In the genomic region with DNA sequence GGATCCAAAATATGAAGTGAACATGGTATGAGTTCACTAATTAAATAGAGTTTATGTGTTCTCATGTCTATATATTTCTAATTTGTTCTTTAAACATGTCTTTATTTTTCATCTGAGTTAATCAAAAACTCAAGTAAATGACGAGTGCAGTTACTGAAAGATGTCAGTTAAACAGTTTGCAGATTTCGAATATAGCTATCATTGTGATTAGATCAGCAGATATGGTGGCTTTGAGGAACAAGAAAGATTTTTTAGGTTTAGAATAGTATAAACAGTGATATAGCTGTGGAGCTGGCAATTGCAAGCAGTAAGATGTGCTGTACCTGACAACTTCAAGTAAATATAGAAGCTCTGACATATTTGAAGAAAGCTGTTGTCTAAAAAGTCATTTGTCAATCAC, we compare ENCODE assay signal across 20 cellular contexts. TPM values are rescaled to one million over a fixed set of nuclear protein-coding genes. Genes with fewer than 3 reads are reported as not detected.
DNase-seq lines count a peak whose midpoint lies in the region; ATAC-seq, FAIRE-seq and TF ChIP-seq lines count a peak whose summit lies in the region.
"Had no signal": no experiment of that assay in that cellular context is flagged by ENCODE, and none has a peak within 500 bp of the region (broad histone marks: within the 10 kb centered on the region; RNA-seq: fewer than 3 reads in every experiment).

No MANE protein-coding gene starts in this region.

- no peak overlapping the region for H3K27ac ChIP-seq in HepG2 (ENCODE audit: extremely low read length, insufficient read depth, low read length)
- H3K27ac ChIP-seq in right lobe of liver = no peak overlapping the region
- no peak overlapping the region for H3K27ac ChIP-seq in neural cell (ENCODE audit: low read length)
- no peak overlapping the region for H3K27ac ChIP-seq in SK-N-SH (ENCODE audit: low read depth in 2 of 2, low read length in 1 of 2)
- H3K27ac ChIP-seq: 22Rv1 had no signal

- H3K36me3 Mint-ChIP-seq in activated B cell treated with CpG ODN at 0.5 μM for 24 hours (ENCODE audit: low read depth) = peaks cover 68% of the 10 kb centered on the region

- H2AFZ ChIP-seq in HepG2 (ENCODE audit: low read length) (no peak overlapping the region), neural cell (ENCODE audit: low read depth, low read length) (no peak overlapping the region), SK-N-SH (ENCODE audit: low read depth) (no peak overlapping the region)
- H2AFZ ChIP-seq: GM23338 had no signal

- H3K9me2 ChIP-seq in neural cell (ENCODE audit: insufficient read depth, low read length) (no peaks in the 10 kb centered on the region), SK-N-SH (no peaks in the 10 kb centered on the region)

- ATAC-seq in HepG2 (no peak), right lobe of liver (no peak), activated B cell treated with CpG ODN at 0.5 μM for 24 hours (ENCODE audit: low read depth) (no peak), GM21526 (IDR thresholded peaks at IDR 0.05; ENCODE audit: low FRiP score, unreplicated experiment) (no peak)
- ATAC-seq: GM23338, HCT116 had no signal

- peaks cover 14% of the 10 kb centered on the region for H3K4me1 Mint-ChIP-seq in activated B cell treated with CpG ODN at 0.5 μM for 24 hours

- no peaks in the 10 kb centered on the region for H3K79me2 ChIP-seq in HepG2 (ENCODE audit: insufficient read depth, low read length)
- H3K79me2 ChIP-seq in neural cell (replicated peaks; ENCODE audit: insufficient read depth, low read length) = no peaks in the 10 kb centered on the region
- no peaks in the 10 kb centered on the region for H3K79me2 ChIP-seq in SK-N-SH (ENCODE audit: insufficient read depth)

- TF ChIP-seq POLR2A in HepG2 (IDR thresholded peaks at IDR 0.05; ENCODE audit: insufficient read depth in 1 of 2, low read depth in 2 of 2, low read length in 2 of 2) (no peak), right lobe of liver (IDR thresholded peaks at IDR 0.05) (no peak)

- BruUV-seq in HepG2 (replicated peaks; lab: Mats Ljungman, UMichigan) = no TSS peak

- H3K4me2 ChIP-seq in HepG2 (ENCODE audit: low read depth, low read length) = no peak overlapping the region
- H3K4me2 ChIP-seq in neural cell (ENCODE audit: low read length) = peak overlapping the region; percentile 7
- H3K4me2 ChIP-seq in SK-N-SH = no peak overlapping the region
- H3K4me2 ChIP-seq: GM23338 had no signal

- H3K27me3 Mint-ChIP-seq in activated B cell treated with CpG ODN at 0.5 μM for 24 hours = no peaks in the 10 kb centered on the region
- H3K27me3 Mint-ChIP-seq: CD4-positive, alpha-beta memory T cell had no signal

- TF ChIP-seq EP300 in HepG2 (IDR thresholded peaks at IDR 0.05; ENCODE audit: low read depth in 2 of 2, low read length in 2 of 2) (no peak), HepG2 (CRISPR knock-in tag; IDR thresholded peaks at IDR 0.05; ENCODE audit: borderline replicate concordance) (no peak), neural cell (conservative IDR thresholded peaks at IDR 0.05; ENCODE audit: poor library complexity, severe bottlenecking) (peak; percentile 49), SK-N-SH (IDR thresholded peaks at IDR 0.05; ENCODE audit: borderline replicate concordance in 1 of 2, low read depth in 1 of 2, low read length in 1 of 2) (no peak)

- H3K9me3 ChIP-seq in HepG2 (ENCODE audit: low read length) (no peaks in the 10 kb centered on the region), right lobe of liver (no peaks in the 10 kb centered on the region), neural cell (ENCODE audit: low read length) (no peaks in the 10 kb centered on the region), SK-N-SH (no peaks in the 10 kb centered on the region)
- H3K9me3 ChIP-seq: Caco-2 had no signal

- TF ChIP-seq RAD21 in HepG2 (CRISPR knock-in tag; IDR thresholded peaks at IDR 0.05) (no peak), neural cell (conservative IDR thresholded peaks at IDR 0.05) (no peak), SK-N-SH (IDR thresholded peaks at IDR 0.05; ENCODE audit: low read length) (no peak)

- peak overlapping the region; percentile 7 for H3K27ac Mint-ChIP-seq in activated B cell treated with CpG ODN at 0.5 μM for 24 hours
- H3K27ac Mint-ChIP-seq: GM23338, H9 had no signal

- CTCF ChIA-PET in HepG2 (lab: Yijun Ruan, JAX; ENCODE audit: low intra/inter-chr PET ratio, low total read pairs) = no interaction called here
- CTCF ChIA-PET in activated B cell treated with CpG ODN at 0.5 μM for 24 hours (lab: Charles Lee) = interaction anchor here (1.2 kb wide), 1 partner anchor 13 kb away, joined by 3 read pairs; no protein-coding TSS in a partner anchor
- CTCF ChIA-PET in SK-N-SH (lab: Yijun Ruan, JAX) = interaction anchor here (0.7 to 1.1 kb wide), 2 partner anchors 11 to 53 kb away, joined by 3 read pairs; no protein-coding TSS in a partner anchor

- TF ChIP-seq CTCF in HepG2 (CRISPR knock-in tag; IDR thresholded peaks at IDR 0.05) (no peak), right lobe of liver (IDR thresholded peaks at IDR 0.05) (no peak), activated B cell treated with CpG ODN at 0.5 μM for 24 hours (IDR thresholded peaks at IDR 0.05) (no peak), neural cell (IDR thresholded peaks at IDR 0.05; ENCODE audit: poor library complexity, severe bottlenecking) (no peak), SK-N-SH (IDR thresholded peaks at IDR 0.05) (no peak)

- peaks cover 9 to 48% of the 10 kb centered on the region in 2 experiments for H3K36me3 ChIP-seq in HepG2 (replicated peaks in 1 of 2; ENCODE audit: control insufficient read depth in 1 of 2, insufficient read depth in 2 of 2, low read length in 2 of 2)
- peaks cover 0 to 10% (median 3%) of the 10 kb centered on the region in 4 donors for H3K36me3 ChIP-seq in right lobe of liver
- peaks cover 6% of the 10 kb centered on the region for H3K36me3 ChIP-seq in neural cell (ENCODE audit: insufficient read depth, low read length)
- peaks cover 39% of the 10 kb centered on the region in 2 experiments for H3K36me3 ChIP-seq in SK-N-SH (replicated peaks in 1 of 2; ENCODE audit: control insufficient read depth in 1 of 2, insufficient read depth in 2 of 2, low read length in 1 of 2)

- no peak overlapping the region for H3K4me3 Mint-ChIP-seq in activated B cell treated with CpG ODN at 0.5 μM for 24 hours
- H3K4me3 Mint-ChIP-seq: CD4-positive, alpha-beta memory T cell; GM23338; H9 had no signal

- no peaks in the 10 kb centered on the region for H3F3A ChIP-seq in neural cell (ENCODE audit: insufficient read depth, low read length, poor library complexity, severe bottlenecking)
- peaks cover 7% of the 10 kb centered on the region for H3F3A ChIP-seq in SK-N-SH (replicated peaks; ENCODE audit: insufficient read depth)

- WGBS in HepG2 (ENCODE audit: low lambda C conversion rate) = 98% methylated on average over 2 of the region's 2 CpGs
- WGBS in right lobe of liver (ENCODE audit: insufficient coverage, low coverage, low lambda C conversion rate, missing lambda C conversion rate) = 57% methylated on average over 2 of the region's 2 CpGs
- 96% methylated on average over 2 of the region's 2 CpGs for WGBS in SK-N-SH (ENCODE audit: low lambda C conversion rate)

- H3K27me3 ChIP-seq in HepG2 (ENCODE audit: control insufficient read depth in 1 of 2, insufficient read depth in 2 of 2, low read length in 2 of 2) (no peaks in the 10 kb centered on the region), right lobe of liver (no peaks in the 10 kb centered on the region), neural cell (ENCODE audit: insufficient read depth, low read depth, low read length) (no peaks in the 10 kb centered on the region), SK-N-SH (ENCODE audit: insufficient read depth) (no peaks in the 10 kb centered on the region)

- FAIRE-seq in HepG2 (lab: Jason Lieb, UNC) = no peak
- FAIRE-seq in G401.6 (lab: Jason Lieb, UNC) = peak; percentile 40
- FAIRE-seq: GM12892 had no signal

- H4K20me1 ChIP-seq in HepG2 (ENCODE audit: insufficient read depth, low read length) (0 out of 2 replicates have a peak, but pooled peaks cover 4% of the 10 kb centered on the region), neural cell (ENCODE audit: insufficient read depth) (no peaks in the 10 kb centered on the region), SK-N-SH (ENCODE audit: insufficient read depth) (no peaks in the 10 kb centered on the region; the same call in 1 of the 2 replicates)

- no peak overlapping the region for H3K9ac ChIP-seq in HepG2 (ENCODE audit: insufficient read depth, low read depth, low read length)
- H3K9ac ChIP-seq in neural cell (ENCODE audit: low read length) = no peak overlapping the region
- H3K9ac ChIP-seq in SK-N-SH = no peak overlapping the region

- H3K4me3 ChIP-seq in HepG2 (replicated peaks in 1 of 3; ENCODE audit: insufficient read depth in 1 of 3, low read depth in 2 of 3, low read length in 3 of 3) (no peak overlapping the region), right lobe of liver (no peak overlapping the region), neural cell (ENCODE audit: low read length) (no peak overlapping the region), SK-N-SH (ENCODE audit: low read depth in 2 of 2, low read length in 1 of 2) (no peak overlapping the region)
- H3K4me3 ChIP-seq: GM23338 had no signal

- no peak for DNase-seq in HepG2 (ENCODE audit: low spot score)
- DNase-seq in right lobe of liver = no peak
- no peak for DNase-seq in activated B cell treated with CpG ODN at 0.5 μM for 24 hours
- no peak for DNase-seq in NCI-H2107 treated with DMSO at 0.1 percent for 48 hours (lab: John Stamatoyannopoulos, UW; ENCODE audit: unreplicated experiment)
- DNase-seq in SK-N-SH = no peak
- DNase-seq: ACHN; AML-193; C1 segment of cervical spinal cord; Caco-2; CD4-positive, alpha-beta memory T cell; DMS 273 treated with DMSO at 0.1 percent for 48 hours; DMS79; H9 had no signal

- no peaks in the 10 kb centered on the region for H3K9me3 Mint-ChIP-seq in activated B cell treated with CpG ODN at 0.5 μM for 24 hours
- H3K9me3 Mint-ChIP-seq: CD4-positive, alpha-beta memory T cell; H9 had no signal

- in situ Hi-C loops in HepG2 (cut with HindIII; ENCODE audit: extremely low pct_ligation_motif_present, low pct_unique_long_range_greater_than_20kb) = no loop called here

- intact Hi-C loops in HepG2 (cut with micrococcal nuclease; ENCODE audit: unreplicated experiment) = no loop called here
- intact Hi-C loops in right lobe of liver (cut with DNase I) = no loop called here
- intact Hi-C loops in activated B cell treated with CpG ODN at 0.5 μM for 24 hours (cut with micrococcal nuclease) = loop anchor here (2.0 to 5.0 kb wide), 3 partner anchors 13 to 33 kb away; no protein-coding TSS in a partner anchor

- no peaks in the 10 kb centered on the region for H3K4me1 ChIP-seq in HepG2 (ENCODE audit: insufficient read depth, low read length)
- H3K4me1 ChIP-seq in right lobe of liver = no peaks in the 10 kb centered on the region
- H3K4me1 ChIP-seq in SK-N-SH (ENCODE audit: control insufficient read depth in 1 of 2, insufficient read depth in 2 of 2, low read depth in 1 of 2, low read length in 1 of 2) = peaks cover 0 to 12% of the 10 kb centered on the region in 2 experiments; a peak in 1 of 4 replicates
- H3K4me1 ChIP-seq: Caco-2 had no signal

- POLR2A ChIA-PET in HepG2 (lab: Yijun Ruan, JAX) = no interaction called here
- POLR2A ChIA-PET in activated B cell treated with CpG ODN at 0.5 μM for 24 hours (lab: Charles Lee) = no interaction called here
- POLR2A ChIA-PET in SK-N-SH (lab: Yijun Ruan, JAX) = no interaction called here

RNA-seq across cellular contexts. Expression of a gene that starts 49.7 kb away (rescaled TPM):
- total RNA-seq in HepG2 (2016; rRNA removed; fragmentation: Illumina TruSeq; extraction: Trizol) = 96.0 and 96.1 TPM in 2 replicates
- 65.4 and 82.9 TPM in 2 replicates for total RNA-seq in HepG2 (2016; cell fraction: cytosol; rRNA removed; fragmentation: Illumina TruSeq; extraction: Trizol; ENCODE audit: low read depth)
- 99.7 and 101 TPM in 2 replicates for total RNA-seq in HepG2 (2016; cell fraction: insoluble cytoplasmic fraction; rRNA removed; fragmentation: Illumina TruSeq; extraction: Trizol)
- 65.8 and 69.1 TPM in 2 replicates for total RNA-seq in HepG2 (2016; cell fraction: membrane; rRNA removed; fragmentation: Illumina TruSeq; extraction: Trizol)
- 205 and 214 TPM in 2 replicates for total RNA-seq in HepG2 (2016; cell fraction: nucleus; rRNA removed; fragmentation: Illumina TruSeq; extraction: Trizol)
- polyA plus RNA-seq in HepG2 (2011; rRNA removed) = 66.9 and 67.0 TPM in 2 replicates
- polyA plus RNA-seq in HepG2 (2011; cell fraction: cytosol; rRNA removed) = 27.9 and 40.9 TPM in 2 replicates
- polyA plus RNA-seq in HepG2 (2011; cell fraction: nucleus; rRNA removed) = 64.3 and 75.4 TPM in 2 replicates
- 107 and 108 TPM in 2 replicates for polyA plus RNA-seq in HepG2 (2012)
- 45.0 and 56.0 TPM in 2 replicates for polyA plus RNA-seq in HepG2 (2016; cell fraction: cytosol; fragmentation: Illumina TruSeq; extraction: Trizol; ENCODE audit: low read depth)
- 87.1 and 87.7 TPM in 2 replicates for polyA plus RNA-seq in HepG2 (2016; cell fraction: insoluble cytoplasmic fraction; fragmentation: Illumina TruSeq; extraction: Trizol; ENCODE audit: low read depth)
- polyA plus RNA-seq in HepG2 (2016; cell fraction: membrane; fragmentation: Illumina TruSeq; extraction: Trizol; ENCODE audit: low read depth) = 48.7 and 59.8 TPM in 2 replicates
- polyA plus RNA-seq in HepG2 (2016; cell fraction: nucleus; fragmentation: Illumina TruSeq; extraction: Trizol; ENCODE audit: insufficient read depth, low read depth) = 83.7 and 91.8 TPM in 2 replicates
- 8.0 and 20.2 TPM in 2 replicates for polyA minus RNA-seq in HepG2 (2011; rRNA and poly(A)+ RNA removed; ENCODE audit: low replicate concordance)
- polyA minus RNA-seq in HepG2 (2011; cell fraction: cytosol; rRNA and poly(A)+ RNA removed) = 34.8 and 35.3 TPM in 2 replicates
- polyA minus RNA-seq in HepG2 (2011; cell fraction: nucleus; rRNA and poly(A)+ RNA removed) = 549 and 577 TPM in 2 replicates
- total RNA-seq in right lobe of liver = 10 to 100 TPM; 25.4 to 46.4 (median 36.0) TPM
- total RNA-seq in activated B cell treated with CpG ODN at 0.5 μM for 24 hours = 130 and 150 TPM in 2 replicates
- polyA plus RNA-seq in neural cell = 58.1 and 64.0 TPM in 2 replicates
- polyA minus RNA-seq in neural cell = 69.6 and 81.6 TPM in 2 replicates
- polyA plus RNA-seq in SK-N-SH (2012; rRNA removed) = 23.4 and 25.7 TPM in 2 replicates
- 29.8 and 42.8 TPM in 2 replicates for polyA plus RNA-seq in SK-N-SH (2012; cell fraction: cytosol; rRNA removed)
- 18.5 and 36.8 TPM in 2 replicates for polyA plus RNA-seq in SK-N-SH (2012; cell fraction: nucleus; rRNA removed)
